Comparison of ENCODE assay signal across 7 cellular contexts in the genomic region with DNA sequence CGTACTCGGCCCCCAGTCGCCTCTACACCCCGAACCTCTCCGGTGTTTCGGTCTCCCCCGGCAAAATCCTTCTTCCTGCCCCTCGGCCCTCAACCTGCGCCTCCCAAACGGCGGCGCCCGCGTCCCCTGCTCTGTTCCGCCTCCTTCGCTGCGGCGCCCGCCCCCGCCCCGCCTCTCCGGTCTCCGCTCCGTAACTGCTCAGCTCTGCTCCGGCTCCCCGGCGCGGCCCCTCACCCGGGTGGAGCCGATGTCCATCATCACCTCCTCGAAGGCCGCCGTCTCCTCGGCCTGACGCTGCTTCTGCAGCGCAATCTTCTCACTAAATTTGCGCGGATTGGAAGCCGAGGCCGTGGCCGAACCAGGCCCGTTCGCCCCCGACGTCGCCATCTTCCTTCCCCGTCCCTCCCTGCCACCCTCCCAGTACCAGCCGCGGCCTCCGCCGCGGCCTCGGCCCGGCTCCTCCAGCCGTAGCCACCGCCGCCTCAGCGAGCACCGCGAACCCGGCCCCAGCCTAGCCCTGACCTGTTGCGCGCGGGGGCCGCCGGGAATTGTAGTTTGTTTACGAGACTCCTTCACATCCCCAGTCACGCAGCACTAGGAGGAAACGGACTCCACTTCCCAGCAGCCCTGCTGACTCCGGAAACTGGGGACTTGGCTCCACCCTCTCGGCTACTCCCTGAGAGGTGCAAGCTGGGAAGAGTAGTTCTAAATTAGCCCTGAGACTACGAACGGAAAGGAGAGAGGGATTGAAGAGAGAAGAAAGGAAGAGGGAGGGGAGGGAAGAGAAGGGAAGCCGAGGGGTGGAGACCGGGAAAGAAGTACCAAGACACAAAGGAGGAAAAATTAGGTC. TPM values are rescaled to one million over a fixed set of nuclear protein-coding genes. Genes with fewer than 3 reads are reported as not detected.
A peak's percentile ranks its signal among the peaks of the same experiment; 100 is the strongest.
DNase-seq lines count a peak whose midpoint lies in the region; ATAC-seq and TF ChIP-seq lines count a peak whose summit lies in the region.

TSS of gene CRTC2 (minus strand) at position 502 of the 850 bp plus-strand sequence. CDS start at position 387, 115 bp downstream.

- ATAC-seq in GM18511 (IDR thresholded peaks at IDR 0.05; ENCODE audit: unreplicated experiment) (peak; percentile 76), HG03039 (IDR thresholded peaks at IDR 0.05; ENCODE audit: unreplicated experiment) (peak; percentile 73)

- peak; percentile 99 to 100 for DNase-seq in NCI-H2081 (lab: John Stamatoyannopoulos, UW)
- DNase-seq in T1000 (lab: John Stamatoyannopoulos, UW), result peak; percentile 95
- DNase-seq in astrocyte of the hippocampus (ENCODE audit: low read depth, low spot score), result peak; percentile 99
- DNase-seq in hepatocyte (ENCODE audit: low spot score), result peak; percentile 99
- peak; percentile 97 for DNase-seq in renal cortical epithelial cell (ENCODE audit: low read depth)

- H4K20me1 ChIP-seq in hepatocyte (ENCODE audit: insufficient read depth, poor library complexity, severe bottlenecking), result peaks cover 40% of the 10 kb centered on the region

- TF ChIP-seq CTCF in hepatocyte (IDR thresholded peaks at IDR 0.05; ENCODE audit: poor library complexity), result no peak

- peak within 1 kb of the TSS; percentile 92 for H3K27ac ChIP-seq in hepatocyte

- H3K4me2 ChIP-seq in hepatocyte, result peak within 1 kb of the TSS; percentile 97

- H3K36me3 ChIP-seq in hepatocyte (replicated peaks; ENCODE audit: insufficient read depth, low read depth), result no peaks in the 10 kb centered on the region

- no peaks in the 10 kb centered on the region for H3K9me2 ChIP-seq in hepatocyte (replicated peaks; ENCODE audit: insufficient read depth)

- H2AFZ ChIP-seq in hepatocyte, result peak within 1 kb of the TSS; percentile 33

- peak within 1 kb of the TSS; percentile 47 for H3K4me3 ChIP-seq in hepatocyte

- H3K9me3 ChIP-seq in hepatocyte (ENCODE audit: low read depth), result no peaks in the 10 kb centered on the region

- 1% methylated on average over 33 of the region's 75 CpGs for WGBS in hepatocyte (ENCODE audit: low lambda C conversion rate, missing lambda C conversion rate)

- H3K79me2 ChIP-seq in hepatocyte, result peaks cover 73% of the 10 kb centered on the region

- H3K4me1 ChIP-seq in hepatocyte (ENCODE audit: insufficient read depth), result peaks cover 30% of the 10 kb centered on the region

- H3K27me3 ChIP-seq in hepatocyte, result no peaks in the 10 kb centered on the region

RNA-seq across cellular contexts. Expression of gene CRTC2, which starts in this region (rescaled TPM):
- total RNA-seq in hepatocyte, result 7.6 and 10.5 TPM in 2 replicates
- 27.1 and 28.0 TPM in 2 replicates for polyA plus RNA-seq in hepatocyte
- 2.8 and 6.6 TPM in 2 replicates for total RNA-seq in renal cortical epithelial cell

Comparison
In these comparisons a context has a peak if more than half of its experiments do, and no peak if none do; other contexts are left out.
1. Peak in every context shown above with its lines: DNase-seq, ATAC-seq, H3K4me3 ChIP-seq and H3K27ac ChIP-seq.